ENCODE assay signal across 1 cellular context in genomic region chr3:142999881-143000280, GRCh38.
TF ChIP-seq lines count a peak whose summit lies in the region.

No MANE protein-coding gene starts in this region.

TF ChIP-seq in A549, 52 proteins besides CTCF, POLR2A, EP300 and RAD21:
- TF ChIP-seq RARB (CRISPR knock-in tag; IDR thresholded peaks at IDR 0.05) (no peak), SMC3 (IDR thresholded peaks at IDR 0.05) (no peak), CBX8 (IDR thresholded peaks at IDR 0.05) (no peak), HDAC2 (IDR thresholded peaks at IDR 0.05) (no peak), POLR2AphosphoS2 (conservative IDR thresholded peaks at IDR 0.05; ENCODE audit: low read length) (no peak), BCL3 (IDR thresholded peaks at IDR 0.05) (no peak), TP53 (CRISPR knock-in tag; IDR thresholded peaks at IDR 0.05) (no peak), HEYL (CRISPR knock-in tag; IDR thresholded peaks at IDR 0.05) (no peak), JUNB (IDR thresholded peaks at IDR 0.05) (no peak), NFE2L2 (conservative IDR thresholded peaks at IDR 0.05; ENCODE audit: low read length) (no peak), ZFP36 (IDR thresholded peaks at IDR 0.05; ENCODE audit: borderline replicate concordance, partially characterized antibody) (no peak), FOXS1 (CRISPR knock-in tag; IDR thresholded peaks at IDR 0.05) (no peak), ZSCAN20 (CRISPR knock-in tag; IDR thresholded peaks at IDR 0.05) (no peak), MYC (IDR thresholded peaks at IDR 0.05; ENCODE audit: borderline replicate concordance, low read length) (no peak)
